Comparison of ENCODE assay signal across 1 cellular context in genomic region chr21:42525676-42526378, GRCh38.
TF ChIP-seq lines count a peak whose summit lies in the region.

No MANE protein-coding gene starts in this region.

TF ChIP-seq in HepG2, 621 proteins besides CTCF, POLR2A, EP300 and RAD21:
- TF ChIP-seq SP4 (CRISPR knock-in tag; IDR thresholded peaks at IDR 0.05) (no peak), NR1H2 (CRISPR knock-in tag; IDR thresholded peaks at IDR 0.05; ENCODE audit: borderline replicate concordance, low read depth) (no peak), ESRRA (CRISPR knock-in tag; IDR thresholded peaks at IDR 0.05; ENCODE audit: low read depth) (no peak), RCOR2 (CRISPR knock-in tag; IDR thresholded peaks at IDR 0.05) (no peak), PBX2 (CRISPR knock-in tag; IDR thresholded peaks at IDR 0.05) (no peak), MYC (CRISPR knock-in tag; IDR thresholded peaks at IDR 0.05; ENCODE audit: borderline replicate concordance) (no peak), HMGXB4 (CRISPR knock-in tag; IDR thresholded peaks at IDR 0.05; ENCODE audit: borderline replicate concordance in 1 of 2, low read depth in 1 of 2) (no peak), MBD4 (IDR thresholded peaks at IDR 0.05; ENCODE audit: borderline replicate concordance, low read length) (no peak), KLF13 (CRISPR knock-in tag; IDR thresholded peaks at IDR 0.05) (no peak), SRY (CRISPR knock-in tag; IDR thresholded peaks at IDR 0.05) (no peak), MXD3 (CRISPR knock-in tag; IDR thresholded peaks at IDR 0.05) (no peak), LCORL (IDR thresholded peaks at IDR 0.05) (no peak), LCORL (CRISPR knock-in tag; IDR thresholded peaks at IDR 0.05) (no peak), ZNF564 (CRISPR knock-in tag; IDR thresholded peaks at IDR 0.05) (no peak), ZFP37 (CRISPR knock-in tag; IDR thresholded peaks at IDR 0.05; ENCODE audit: borderline replicate concordance) (no peak), ZNF674 (CRISPR knock-in tag; IDR thresholded peaks at IDR 0.05; ENCODE audit: low read depth) (no peak), ZNF83 (CRISPR knock-in tag; IDR thresholded peaks at IDR 0.05; ENCODE audit: borderline replicate concordance) (no peak), DRAP1 (CRISPR knock-in tag; IDR thresholded peaks at IDR 0.05) (no peak), PHF8 (CRISPR knock-in tag; IDR thresholded peaks at IDR 0.05) (no peak)
